ENCODE assay signal across 8 cellular contexts in genomic region chr9:130997925-130998595, GRCh38. TPM values are rescaled to one million over a fixed set of nuclear protein-coding genes. Genes with fewer than 3 reads are reported as not detected.
DNase-seq lines count a peak whose midpoint lies in the region; FAIRE-seq and TF ChIP-seq lines count a peak whose summit lies in the region.
"Had no signal": no experiment of that assay in that cellular context is flagged by ENCODE, and none has a peak within 500 bp of the region (broad histone marks: within the 10 kb centered on the region; RNA-seq: fewer than 3 reads in every experiment).

No MANE protein-coding gene starts in this region.

- intact Hi-C loops in kidney (cut with DNase I), result no loop called here

- H4K20me1 ChIP-seq in Karpas-422 (ENCODE audit: insufficient read depth, low read depth, low read length), result no peaks in the 10 kb centered on the region

- H3K9me3 ChIP-seq in Karpas-422 (ENCODE audit: low read length) (no peaks in the 10 kb centered on the region), kidney (ENCODE audit: control insufficient read depth in 1 of 2, low read length in 2 of 2) (no peaks in the 10 kb centered on the region)
- no peaks in the 10 kb centered on the region for H3K9me3 ChIP-seq in effector memory CD4-positive, alpha-beta T cell (ENCODE audit: control insufficient read depth, low read length)

- no peak overlapping the region for H2AFZ ChIP-seq in Karpas-422 (ENCODE audit: low read length)

- H3K9me2 ChIP-seq in Karpas-422 (replicated peaks; ENCODE audit: insufficient read depth, low read length), result no peaks in the 10 kb centered on the region

- TF ChIP-seq CTCF in cardiac fibroblast (IDR thresholded peaks at IDR 0.05; ENCODE audit: low read depth, low read length) (peak; percentile 85), kidney (IDR thresholded peaks at IDR 0.05; ENCODE audit: borderline replicate concordance, extremely low read depth, insufficient read depth) (peak; percentile 13)

- H3K9ac ChIP-seq in Karpas-422 (ENCODE audit: low read length) (no peak overlapping the region), kidney (ENCODE audit: low read length in 2 of 2) (no peak overlapping the region)

- FAIRE-seq in kidney (lab: Jason Lieb, UNC), result no peak

- in situ Hi-C loops in SK-MEL-5 (cut with HindIII; ENCODE audit: low pct_unique_long_range_greater_than_20kb, low sequenced_read_pairs), result no loop called here

- no peak overlapping the region for H3K4me2 ChIP-seq in Karpas-422 (ENCODE audit: low read depth, low read length, poor library complexity, severe bottlenecking)

- H3K27me3 ChIP-seq in Karpas-422 (ENCODE audit: low read length), result no peaks in the 10 kb centered on the region
- no peaks in the 10 kb centered on the region for H3K27me3 ChIP-seq in effector memory CD4-positive, alpha-beta T cell (replicated peaks; ENCODE audit: control insufficient read depth, insufficient read depth, low read length, poor library complexity, severe bottlenecking)

- H3K4me3 ChIP-seq in Karpas-422 (ENCODE audit: low read length) (no peak overlapping the region), cardiac fibroblast (replicated peaks in 1 of 2; ENCODE audit: low read depth in 2 of 2, low read length in 2 of 2) (no peak overlapping the region), kidney (ENCODE audit: low read length in 2 of 2) (no peak overlapping the region)
- no peak overlapping the region for H3K4me3 ChIP-seq in effector memory CD4-positive, alpha-beta T cell (ENCODE audit: insufficient read depth, low read depth, low read length, poor library complexity, severe bottlenecking)

- DNase-seq in ELF-1 (ENCODE audit: low read depth, low spot score), result peak; percentile 93
- DNase-seq in Karpas-422, result peak; percentile 85
- peak; percentile 78 for DNase-seq in SK-MEL-5 (ENCODE audit: low read depth, low spot score)
- peak; percentile 67 to 69 for DNase-seq in cardiac fibroblast (ENCODE audit: low read depth in 2 of 2)
- DNase-seq in kidney, result no peak
- peak; percentile 53 to 55 for DNase-seq in stimulated activated CD8-positive, alpha-beta memory T cell treated with anti-CD3 and anti-CD28 coated beads, Interleukin-2, amount 100 ng/mL, for 48 hours (ENCODE audit: low read depth in 2 of 2)
- no peak for DNase-seq in effector memory CD4-positive, alpha-beta T cell
- DNase-seq: activated B cell treated with CpG ODN at 0.5 μM for 24 hours had no signal

- H3K79me2 ChIP-seq in Karpas-422 (ENCODE audit: low read length), result no peaks in the 10 kb centered on the region

- H3K4me1 ChIP-seq in Karpas-422 (ENCODE audit: low read length), result no peaks in the 10 kb centered on the region
- H3K4me1 ChIP-seq in kidney (ENCODE audit: control insufficient read depth in 1 of 2, insufficient read depth in 1 of 2, low read depth in 1 of 2, low read length in 2 of 2), result no peaks in the 10 kb centered on the region
- no peaks in the 10 kb centered on the region for H3K4me1 ChIP-seq in effector memory CD4-positive, alpha-beta T cell (ENCODE audit: control insufficient read depth, insufficient read depth, low read length, poor library complexity, severe bottlenecking)

- H3K36me3 ChIP-seq in Karpas-422 (ENCODE audit: insufficient read depth, low read length) (no peaks in the 10 kb centered on the region), kidney (ENCODE audit: control insufficient read depth in 1 of 2, insufficient read depth in 2 of 2, low read length in 2 of 2) (no peaks in the 10 kb centered on the region)
- no peaks in the 10 kb centered on the region for H3K36me3 ChIP-seq in effector memory CD4-positive, alpha-beta T cell (ENCODE audit: control insufficient read depth, insufficient read depth, low read length)

- H3K27ac ChIP-seq in Karpas-422 (ENCODE audit: low read length) (no peak overlapping the region), kidney (ENCODE audit: low read depth in 2 of 2, low read length in 2 of 2) (no peak overlapping the region)
- H3K27ac ChIP-seq in effector memory CD4-positive, alpha-beta T cell (ENCODE audit: insufficient read depth, low read length, poor library complexity, severe bottlenecking), result no peak overlapping the region

RNA-seq across cellular contexts. Expression of gene LAMC3, which starts 10.9 kb away (rescaled TPM):
- total RNA-seq in Karpas-422 (2014; rRNA removed; shearing (Covaris generic); ENCODE audit: low replicate concordance), result not detected in 2 replicates
- total RNA-seq in SK-MEL-5 (2014; rRNA removed; shearing (Covaris generic)), result 2.9 and 3.3 TPM in 2 replicates
- 10.9 and 14.4 TPM in 2 replicates for polyA plus RNA-seq in SK-MEL-5 (2015; cell fraction: cytosol; rRNA removed)
- polyA plus RNA-seq in SK-MEL-5 (2015; cell fraction: nucleus; rRNA removed), result 21.4 and 22.5 TPM in 2 replicates
- 13.8 TPM for total RNA-seq in kidney
- polyA plus RNA-seq in kidney (ENCODE audit: insufficient read depth, low read depth, low replicate concordance), result 13.4 TPM
- total RNA-seq: activated B cell treated with CpG ODN at 0.5 μM for 24 hours had no signal

RNA-seq across cellular contexts. Expression of gene FIBCD1, which starts 59.0 kb away (rescaled TPM):
- total RNA-seq in Karpas-422 (2014; rRNA removed; shearing (Covaris generic); ENCODE audit: low replicate concordance), result not detected in 2 replicates
- 0.26 and 0.67 TPM in 2 replicates for total RNA-seq in SK-MEL-5 (2014; rRNA removed; shearing (Covaris generic))
- polyA plus RNA-seq in SK-MEL-5 (2015; cell fraction: cytosol; rRNA removed), result 2.7 TPM in 2 replicates
- 0.51 and 1.6 TPM in 2 replicates for polyA plus RNA-seq in SK-MEL-5 (2015; cell fraction: nucleus; rRNA removed)
- total RNA-seq in kidney, result 0.25 TPM
- polyA plus RNA-seq in kidney (ENCODE audit: insufficient read depth, low read depth, low replicate concordance), result not detected
- total RNA-seq: activated B cell treated with CpG ODN at 0.5 μM for 24 hours had no signal

Comparison
In these comparisons a context has a peak if more than half of its experiments do, and no peak if none do; other contexts are left out.
1. DNase-seq: peak in ELF-1 (single experiment), Karpas-422 (single experiment), SK-MEL-5 (single experiment), cardiac fibroblast (2 of 2) and stimulated activated CD8-positive, alpha-beta memory T cell treated with anti-CD3 and anti-CD28 coated beads, Interleukin-2, amount 100 ng/mL, for 48 hours (2 of 2); none in kidney (single experiment) and effector memory CD4-positive, alpha-beta T cell (0 of 3).